8 cellular contexts compared by ENCODE assay signal in genomic region chr10:73771722-73772279, GRCh38. TPM values are rescaled to one million over a fixed set of nuclear protein-coding genes. Genes with fewer than 3 reads are reported as not detected.
DNase-seq lines count a peak whose midpoint lies in the region; ATAC-seq, FAIRE-seq and TF ChIP-seq lines count a peak whose summit lies in the region.

No MANE protein-coding gene starts in this region.

- peaks cover 33 to 77% (median 48%) of the 10 kb centered on the region in 4 donors for H3K4me1 Mint-ChIP-seq in CD4-positive, alpha-beta memory T cell

- peak overlapping the region; percentile 84 to 98 (median 96) for H3K27ac Mint-ChIP-seq in CD4-positive, alpha-beta memory T cell

- CTCF ChIA-PET in CD4-positive, alpha-beta memory T cell (lab: Charles Lee; ENCODE audit: partially characterized antibody), result interaction anchor here (0.9 to 11.0 kb wide), 8 partner anchors 9 to 186 kb away, joined by 3 to 101 read pairs (median 6); partner anchors contain the start of gene CHCHD1

- H3K4me1 ChIP-seq in CD4-positive, alpha-beta memory T cell (ENCODE audit: insufficient read depth, low read length), result peaks cover 58% of the 10 kb centered on the region
- H3K4me1 ChIP-seq in lower lobe of right lung, result peaks cover 39% of the 10 kb centered on the region

- TF ChIP-seq CTCF in coronary artery (IDR thresholded peaks at IDR 0.05), result no peak
- TF ChIP-seq CTCF in lower lobe of right lung (IDR thresholded peaks at IDR 0.05), result no peak

- DNase-seq in CD4-positive, alpha-beta memory T cell, result peak; percentile 78 to 84 (median 78)
- DNase-seq in HTR-8/SVneo (ENCODE audit: insufficient read length, low spot score) (peak; percentile 90), T-helper 9 cell (peak; percentile 68), coronary artery (ENCODE audit: low spot score) (no peak), lower lobe of right lung (peak; percentile 94), GOT3 (lab: John Stamatoyannopoulos, UW) (no peak)
- DNase-seq in stimulated activated CD4-positive, alpha-beta T cell treated with anti-CD3 and anti-CD28 coated beads, TNF-alpha, amount 100 ng/mL, for 48 hours (ENCODE audit: low read depth in 3 of 3), result peak; percentile 55 to 72 (median 58)

- peak; percentile 44 for ATAC-seq in GM19324 (IDR thresholded peaks at IDR 0.05; ENCODE audit: low FRiP score, unreplicated experiment)
- ATAC-seq in lower lobe of right lung, result peak; percentile 0 to 11

- H3K27ac ChIP-seq in CD4-positive, alpha-beta memory T cell (ENCODE audit: low read depth, low read length), result peak overlapping the region; percentile 86
- peak overlapping the region; percentile 98 to 99 for H3K27ac ChIP-seq in coronary artery
- peak overlapping the region; percentile 98 for H3K27ac ChIP-seq in lower lobe of right lung

- H3K9me3 ChIP-seq in CD4-positive, alpha-beta memory T cell (ENCODE audit: control insufficient read depth in 1 of 2, low read length in 2 of 2), result no peaks in the 10 kb centered on the region
- no peaks in the 10 kb centered on the region for H3K9me3 ChIP-seq in lower lobe of right lung

- peaks cover 32% of the 10 kb centered on the region for H3K36me3 ChIP-seq in CD4-positive, alpha-beta memory T cell (ENCODE audit: insufficient read depth, low read length)
- H3K36me3 ChIP-seq in lower lobe of right lung, result peaks cover 69% of the 10 kb centered on the region

- H3K27me3 ChIP-seq in CD4-positive, alpha-beta memory T cell (ENCODE audit: insufficient read depth, low read length), result no peaks in the 10 kb centered on the region
- H3K27me3 ChIP-seq in lower lobe of right lung (ENCODE audit: low read depth), result no peaks in the 10 kb centered on the region

- H3K4me3 Mint-ChIP-seq in CD4-positive, alpha-beta memory T cell, result peak overlapping the region; percentile 68 to 99 (median 96)

- POLR2A ChIA-PET in CD4-positive, alpha-beta memory T cell (lab: Charles Lee; ENCODE audit: partially characterized antibody), result interaction anchor here (0.9 to 10.1 kb wide), 25 partner anchors 11 to 1438 kb away, joined by 3 to 286 read pairs (median 9); partner anchors contain the start of genes ADK, AP3M1, CAMK2G and CHCHD1

- H3K27me3 Mint-ChIP-seq in CD4-positive, alpha-beta memory T cell, result no peaks in the 10 kb centered on the region

- H3K4me3 ChIP-seq in CD4-positive, alpha-beta memory T cell (ENCODE audit: low read length in 2 of 2), result peak overlapping the region; percentile 92 to 95
- H3K4me3 ChIP-seq in coronary artery (peak overlapping the region; percentile 95), lower lobe of right lung (peak overlapping the region; percentile 94)

- intact Hi-C loops in CD4-positive, alpha-beta memory T cell (cut with micrococcal nuclease), result loop anchor here (1.0 to 10.0 kb wide), 7 partner anchors 12 to 277 kb away; partner anchors contain the start of genes NDST2, PPP3CB, SEC24C and ZSWIM8
- intact Hi-C loops in lower lobe of right lung (cut with DNase I), result no loop called here

- peak; percentile 86 for FAIRE-seq in HTR-8/SVneo (lab: Jason Lieb, UNC)

- H3K9me3 Mint-ChIP-seq in CD4-positive, alpha-beta memory T cell, result peaks cover 0 to 2% (median 0%) of the 10 kb centered on the region in 8 donors

- H3K36me3 Mint-ChIP-seq in CD4-positive, alpha-beta memory T cell, result peaks cover 33 to 70% of the 10 kb centered on the region in 2 donors

RNA-seq across cellular contexts. Expression of gene CHCHD1, which starts 10.0 kb away (rescaled TPM):
- 10 to 100 TPM; 21.8 to 24.0 TPM for total RNA-seq in CD4-positive, alpha-beta memory T cell
- polyA plus RNA-seq in CD4-positive, alpha-beta memory T cell, result 10 to 100 TPM; 33.1 to 56.0 TPM
- 21.1 TPM for total RNA-seq in lower lobe of right lung

RNA-seq across cellular contexts. Expression of gene ZSWIM8, which starts 13.6 kb away (rescaled TPM):
- 100 to 1,000 TPM in 1 of 2 experiments, 10 to 100 TPM in 1; 93.3 to 100 TPM for total RNA-seq in CD4-positive, alpha-beta memory T cell
- 10 to 100 TPM in 1 of 2 donors, 1 to 10 TPM in 1; 4.5 to 24.6 TPM for polyA plus RNA-seq in CD4-positive, alpha-beta memory T cell
- 125 TPM for total RNA-seq in lower lobe of right lung

RNA-seq across cellular contexts. Expression of gene SEC24C, which starts 27.6 kb away (rescaled TPM):
- total RNA-seq in CD4-positive, alpha-beta memory T cell, result 100 to 1,000 TPM; 126 to 127 TPM
- polyA plus RNA-seq in CD4-positive, alpha-beta memory T cell, result 10 to 100 TPM; 32.5 to 68.6 TPM
- total RNA-seq in lower lobe of right lung, result 71.4 TPM

RNA-seq across cellular contexts. Expression of gene NDST2, which starts 39.6 kb away (rescaled TPM):
- total RNA-seq in CD4-positive, alpha-beta memory T cell, result 10 to 100 TPM; 84.8 to 87.7 TPM
- 10 to 100 TPM; 14.4 to 33.7 TPM for polyA plus RNA-seq in CD4-positive, alpha-beta memory T cell
- 32.3 TPM for total RNA-seq in lower lobe of right lung

Comparison
In these comparisons a context has a peak if more than half of its experiments do, and no peak if none do; other contexts are left out.
1. DNase-seq: peak in CD4-positive, alpha-beta memory T cell (5 of 5), HTR-8/SVneo (single experiment), T-helper 9 cell (single experiment), lower lobe of right lung (single experiment) and stimulated activated CD4-positive, alpha-beta T cell treated with anti-CD3 and anti-CD28 coated beads, TNF-alpha, amount 100 ng/mL, for 48 hours (3 of 3); none in coronary artery (single experiment) and GOT3 (single experiment).
2. Peak in every context shown above with its lines, with median percentiles within 50 percentile points of each other: H3K27ac ChIP-seq and H3K4me3 ChIP-seq.